18 cellular contexts compared by ENCODE assay signal in genomic region chr2:218325566-218326160, GRCh38. TPM values are rescaled to one million over a fixed set of nuclear protein-coding genes. Genes with fewer than 3 reads are reported as not detected.
DNase-seq lines count a peak whose midpoint lies in the region; ATAC-seq and TF ChIP-seq lines count a peak whose summit lies in the region.
"Had no signal": no experiment of that assay in that cellular context is flagged by ENCODE, and none has a peak within 500 bp of the region (broad histone marks: within the 10 kb centered on the region; RNA-seq: fewer than 3 reads in every experiment).

No MANE protein-coding gene starts in this region.

- no peaks in the 10 kb centered on the region for H3K36me3 ChIP-seq in left ventricle myocardium inferior
- no peaks in the 10 kb centered on the region for H3K36me3 ChIP-seq in hepatocyte (replicated peaks; ENCODE audit: insufficient read depth, low read depth)
- H3K36me3 ChIP-seq: spleen, upper lobe of left lung had no signal

- H3K27me3 ChIP-seq in left ventricle myocardium inferior (ENCODE audit: low read depth) (no peaks in the 10 kb centered on the region), right cardiac atrium (ENCODE audit: control insufficient read depth, insufficient read depth) (no peaks in the 10 kb centered on the region), hepatocyte (no peaks in the 10 kb centered on the region)
- H3K27me3 ChIP-seq: upper lobe of left lung had no signal

- no peaks in the 10 kb centered on the region for H3K9me2 ChIP-seq in hepatocyte (replicated peaks; ENCODE audit: insufficient read depth)

- H2AFZ ChIP-seq in hepatocyte = no peak overlapping the region

- TF ChIP-seq CTCF in left ventricle myocardium inferior (IDR thresholded peaks at IDR 0.05; ENCODE audit: borderline replicate concordance) (no peak), hepatocyte (IDR thresholded peaks at IDR 0.05; ENCODE audit: poor library complexity) (no peak)

- no peak overlapping the region for H3K4me3 ChIP-seq in left ventricle myocardium inferior
- no peak overlapping the region for H3K4me3 ChIP-seq in right cardiac atrium (ENCODE audit: low read length)
- H3K4me3 ChIP-seq in hepatocyte = no peak overlapping the region
- H3K4me3 ChIP-seq: spleen had no signal

- peak overlapping the region; percentile 47 for H3K4me2 ChIP-seq in hepatocyte

- H3K4me1 ChIP-seq in left ventricle myocardium inferior = peaks cover 36% of the 10 kb centered on the region
- H3K4me1 ChIP-seq in right cardiac atrium (ENCODE audit: control insufficient read depth, insufficient read depth, low read length) = peaks cover 6% of the 10 kb centered on the region
- H3K4me1 ChIP-seq in hepatocyte (ENCODE audit: insufficient read depth) = peaks cover 39% of the 10 kb centered on the region

- no peak for TF ChIP-seq POLR2A in GM18505 (IDR thresholded peaks at IDR 0.05; ENCODE audit: borderline replicate concordance, extremely low read depth, insufficient read depth, insufficient read length)

- H3K9me3 ChIP-seq in left ventricle myocardium inferior (replicated peaks) (no peaks in the 10 kb centered on the region), right cardiac atrium (ENCODE audit: control insufficient read depth, low read length) (no peaks in the 10 kb centered on the region), hepatocyte (ENCODE audit: low read depth) (no peaks in the 10 kb centered on the region)
- H3K9me3 ChIP-seq: spleen, upper lobe of left lung had no signal

- intact Hi-C loops in left ventricle myocardium inferior (cut with micrococcal nuclease) = no loop called here
- intact Hi-C loops in right cardiac atrium (cut with DNase I) = no loop called here

- H4K20me1 ChIP-seq in hepatocyte (ENCODE audit: insufficient read depth, poor library complexity, severe bottlenecking) = no peaks in the 10 kb centered on the region

- 64% methylated on average over 4 of the region's 4 CpGs for WGBS in right cardiac atrium
- WGBS in hepatocyte (ENCODE audit: low lambda C conversion rate, missing lambda C conversion rate) = 58% methylated on average over 2 of the region's 4 CpGs

- H3K79me2 ChIP-seq in hepatocyte = peaks cover 44% of the 10 kb centered on the region

- H3K27ac ChIP-seq in left ventricle myocardium inferior (replicated peaks) (peak overlapping the region; percentile 47), right cardiac atrium (ENCODE audit: low read length) (no peak overlapping the region), hepatocyte (peak overlapping the region; percentile 56)

- no peak for ATAC-seq in right cardiac atrium
- ATAC-seq in GM18505 (IDR thresholded peaks at IDR 0.05; ENCODE audit: unreplicated experiment) = no peak
- no peak for ATAC-seq in GM18517 (IDR thresholded peaks at IDR 0.05; ENCODE audit: unreplicated experiment)
- ATAC-seq: activated T-cell treated with anti-CD3 and anti-CD28 coated beads, Interleukin-2, amount 50 U/mL, for 4 hours; Panc1; stimulated activated naive B cell treated with anti-CD40 and anti-IgM and Interleukin-4, amounts not matched to agents 10 μg/mL and 1 μg/mL and 100 μg/mL, for 72 hours had no signal

- DNase-seq in left ventricle myocardium inferior (no peak), right cardiac atrium (no peak), hepatocyte (ENCODE audit: low spot score) (no peak), CD1c-positive myeloid dendritic cell (ENCODE audit: extremely low spot score) (no peak)
- DNase-seq: activated CD4-positive, alpha-beta T cell treated with anti-CD3 and anti-CD28 coated beads, Interleukin-2, amount 50 U/mL, for 4 hours; activated T-cell treated with anti-CD3 and anti-CD28 coated beads, Interleukin-2, amount 50 U/mL, for 4 hours; caudate nucleus; effector CD8-positive, alpha-beta T cell; NCI-H1930; spleen; stimulated activated naive B cell treated with anti-CD40 and anti-IgM and Interleukin-4, amounts not matched to agents 10 μg/mL and 1 μg/mL and 100 μg/mL, for 72 hours; upper lobe of left lung had no signal

RNA-seq across cellular contexts. Expression of gene CATIP, which starts 31.0 kb away (rescaled TPM):
- not detected for total RNA-seq in left ventricle myocardium inferior
- not detected for total RNA-seq in right cardiac atrium
- polyA plus RNA-seq in right cardiac atrium = 0.16 TPM
- 0.33 TPM in 1 of 2 replicates, not detected in the other for total RNA-seq in hepatocyte
- 0.39 and 0.70 TPM in 2 replicates for polyA plus RNA-seq in hepatocyte
- total RNA-seq: activated T-cell treated with anti-CD3 and anti-CD28 coated beads, Interleukin-2, amount 50 U/mL, for 4 hours; HT1080; kidney epithelial cell had no signal
- polyA plus RNA-seq: fibroblast of lung had no signal

RNA-seq across cellular contexts. Expression of gene TMBIM1, which starts 33.4 kb away (rescaled TPM):
- total RNA-seq in left ventricle myocardium inferior = 111 TPM
- total RNA-seq in right cardiac atrium = 100 to 1,000 TPM in 3 of 4 donors, 10 to 100 TPM in 1; 95.2 to 158 (median 118) TPM
- polyA plus RNA-seq in right cardiac atrium = 64.3 TPM
- 167 and 224 TPM in 2 replicates for total RNA-seq in hepatocyte
- 265 and 302 TPM in 2 replicates for polyA plus RNA-seq in hepatocyte

RNA-seq across cellular contexts. Expression of gene PNKD, which starts 55.3 kb away (rescaled TPM):
- 75.4 TPM for total RNA-seq in left ventricle myocardium inferior
- total RNA-seq in right cardiac atrium = 10 to 100 TPM; 69.3 to 96.5 (median 80.5) TPM
- 157 TPM for polyA plus RNA-seq in right cardiac atrium
- total RNA-seq in hepatocyte = 48.7 and 56.3 TPM in 2 replicates
- polyA plus RNA-seq in hepatocyte = 140 and 145 TPM in 2 replicates

RNA-seq across cellular contexts. Expression of gene AAMP, which starts 55.7 kb away (rescaled TPM):
- 50.5 TPM for total RNA-seq in left ventricle myocardium inferior
- 10 to 100 TPM; 44.3 to 53.9 (median 49.9) TPM for total RNA-seq in right cardiac atrium
- 56.6 TPM for polyA plus RNA-seq in right cardiac atrium
- total RNA-seq in hepatocyte = 104 and 140 TPM in 2 replicates
- polyA plus RNA-seq in hepatocyte = 166 and 179 TPM in 2 replicates

RNA-seq across cellular contexts. Expression of gene SLC11A1, which starts 56.4 kb away (rescaled TPM):
- total RNA-seq in left ventricle myocardium inferior (6.4 TPM), right cardiac atrium (10 to 100 TPM in 2 of 4 donors, 1 to 10 TPM in 2; 6.4 to 19.5 (median 12.5) TPM), hepatocyte (0.60 and 0.72 TPM in 2 replicates)
- polyA plus RNA-seq in right cardiac atrium (13.8 TPM), hepatocyte (0.74 and 1.2 TPM in 2 replicates)
